In genomic region chr20:57718490-57719009, GRCh38 we compare ENCODE assay signal across 8 cellular contexts. TPM values are rescaled to one million over a fixed set of nuclear protein-coding genes. Genes with fewer than 3 reads are reported as not detected.
DNase-seq lines count a peak whose midpoint lies in the region; ATAC-seq lines count a peak whose summit lies in the region.

No MANE protein-coding gene starts in this region.

- H3K9me3 Mint-ChIP-seq in CD8-positive, alpha-beta memory T cell: no peaks in the 10 kb centered on the region

- CTCF ChIA-PET in CD8-positive, alpha-beta memory T cell (lab: Charles Lee): no interaction called here

- H3K36me3 ChIP-seq in CD8-positive, alpha-beta memory T cell (ENCODE audit: insufficient read depth, low read length): no peaks in the 10 kb centered on the region
- H3K36me3 ChIP-seq in NT2/D1 (ENCODE audit: insufficient read depth, insufficient read length, low read length): no peaks in the 10 kb centered on the region

- H3K4me1 ChIP-seq in CD8-positive, alpha-beta memory T cell (ENCODE audit: insufficient read depth, low read length): peaks cover 5% of the 10 kb centered on the region
- H3K4me1 ChIP-seq in NT2/D1 (ENCODE audit: insufficient read depth, insufficient read length): no peaks in the 10 kb centered on the region

- H3K4me3 ChIP-seq in CD8-positive, alpha-beta memory T cell (ENCODE audit: low read length): peak overlapping the region; percentile 33
- peak overlapping the region; percentile 76 for H3K4me3 ChIP-seq in NT2/D1 (ENCODE audit: insufficient read length, low read depth)

- H3K4me1 Mint-ChIP-seq in CD8-positive, alpha-beta memory T cell: peaks cover 9 to 15% (median 15%) of the 10 kb centered on the region in 3 donors

- no peaks in the 10 kb centered on the region for H3K9me3 ChIP-seq in CD8-positive, alpha-beta memory T cell (ENCODE audit: low read length)
- H3K9me3 ChIP-seq in NT2/D1 (ENCODE audit: insufficient read depth, low read length): no peaks in the 10 kb centered on the region

- H3K9ac ChIP-seq in NT2/D1 (ENCODE audit: insufficient read length, low read depth): peak overlapping the region; percentile 83

- no peaks in the 10 kb centered on the region for H3K27me3 ChIP-seq in CD8-positive, alpha-beta memory T cell (ENCODE audit: insufficient read depth, low read length, poor library complexity, severe bottlenecking)
- no peaks in the 10 kb centered on the region for H3K27me3 ChIP-seq in NT2/D1 (ENCODE audit: insufficient read depth, insufficient read length)

- H3K36me3 Mint-ChIP-seq in CD8-positive, alpha-beta memory T cell: no peaks in the 10 kb centered on the region

- peak overlapping the region; percentile 65 to 85 (median 73) for H3K4me3 Mint-ChIP-seq in CD8-positive, alpha-beta memory T cell

- peak; percentile 95 for ATAC-seq in GM21381 (IDR thresholded peaks at IDR 0.05; ENCODE audit: unreplicated experiment)

- peak; percentile 84 to 92 (median 89) for DNase-seq in CD8-positive, alpha-beta memory T cell
- DNase-seq in HT-29 (ENCODE audit: low spot score) (peak; percentile 99), NT2/D1 (ENCODE audit: low read depth, low spot score) (peak; percentile 96), activated T-cell treated with anti-CD3 and anti-CD28 coated beads for 48 hours (ENCODE audit: low read depth) (peak; percentile 88), epithelial cell of prostate (ENCODE audit: low read depth, low spot score) (peak; percentile 93), middle frontal gyrus (ENCODE audit: extremely low spot score, low spot score) (peak; percentile 97)
- DNase-seq in stimulated activated CD8-positive, alpha-beta memory T cell treated with anti-CD3 and anti-CD28 coated beads, Interleukin-15, amount 100 ng/mL, for 48 hours (ENCODE audit: low read depth in 2 of 2): peak; percentile 88 to 90

- peaks cover 6 to 24% of the 10 kb centered on the region in 2 donors for H3K27me3 Mint-ChIP-seq in CD8-positive, alpha-beta memory T cell

- POLR2A ChIA-PET in CD8-positive, alpha-beta memory T cell (lab: Charles Lee): interaction anchor here (0.6 to 1.3 kb wide), 2 partner anchors 9 to 22 kb away, joined by 3 to 4 read pairs; partner anchors contain the start of gene PMEPA1

- no peak overlapping the region for H3K27ac ChIP-seq in CD8-positive, alpha-beta memory T cell (ENCODE audit: low read depth, low read length)
- H3K27ac ChIP-seq in epithelial cell of prostate: peak overlapping the region; percentile 77

- H3K27ac Mint-ChIP-seq in CD8-positive, alpha-beta memory T cell: peak overlapping the region in 7 of 8 donors; percentile 70 to 91 (median 88)

RNA-seq across cellular contexts. Expression of gene PMEPA1, which starts 8.7 kb away (rescaled TPM):
- 1 to 10 TPM; 3.8 to 4.4 TPM for total RNA-seq in CD8-positive, alpha-beta memory T cell
- polyA plus RNA-seq in CD8-positive, alpha-beta memory T cell: 0.30 TPM
- total RNA-seq in HT-29 (2014; rRNA removed; shearing (Covaris generic)): 47.7 and 66.2 TPM in 2 replicates
